ENCODE assay signal across 16 cellular contexts in the genomic region with DNA sequence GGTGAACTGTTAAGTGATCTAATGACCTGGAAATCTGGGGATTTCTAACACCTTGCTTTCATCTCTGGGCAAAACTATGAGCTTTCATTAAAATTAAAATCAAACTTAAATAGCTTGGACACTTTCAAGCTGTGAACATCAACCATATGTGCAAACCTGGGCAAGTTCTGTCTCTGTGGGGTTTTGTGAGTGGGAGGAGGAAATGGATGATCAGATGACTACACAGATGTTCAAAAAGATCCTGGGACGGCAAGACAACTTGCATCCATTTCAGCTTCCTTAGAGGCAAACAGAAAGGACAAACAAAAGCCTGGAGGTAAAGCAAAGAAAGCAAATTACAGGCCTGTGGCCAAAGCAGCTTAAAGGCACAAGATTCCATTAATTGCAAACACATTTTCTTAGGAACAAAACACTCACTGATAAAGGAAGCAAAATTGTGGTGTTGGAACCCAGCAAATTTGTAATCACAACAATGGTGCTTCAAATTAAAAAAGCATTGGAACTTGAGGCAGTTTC.
DNase-seq lines count a peak whose midpoint lies in the region; TF ChIP-seq lines count a peak whose summit lies in the region.
"Had no signal": no experiment of that assay in that cellular context is flagged by ENCODE, and none has a peak within 500 bp of the region (broad histone marks: within the 10 kb centered on the region; RNA-seq: fewer than 3 reads in every experiment).

No MANE protein-coding gene starts in this region.

- H3K4me1 Mint-ChIP-seq in activated naive CD4-positive, alpha-beta T cell treated with anti-CD3 and anti-CD28 coated beads for 36 hours (ENCODE audit: low read depth): no peaks in the 10 kb centered on the region

- no peak overlapping the region for H2BK15ac ChIP-seq in neuronal stem cell (ENCODE audit: low read length)

- H3K23ac ChIP-seq in neuronal stem cell (ENCODE audit: low read depth, low read length, poor library complexity): no peak overlapping the region

- no peak overlapping the region for H2BK120ac ChIP-seq in neuronal stem cell (ENCODE audit: low read depth, low read length)

- no peak overlapping the region for H4K8ac ChIP-seq in neuronal stem cell (ENCODE audit: low read depth, low read length)

- H3K4me3 ChIP-seq in LNCaP clone FGC (ENCODE audit: low read depth, low read length): no peak overlapping the region
- H3K4me3 ChIP-seq in neuronal stem cell (ENCODE audit: low read length in 2 of 2): no peak overlapping the region
- H3K4me3 ChIP-seq: BLaER1 treated with 17β-estradiol and CSF1 and Interleukin-3, amounts not matched to agents 10 nM and 100 nM; HAP-1 had no signal

- no peak overlapping the region for H3K14ac ChIP-seq in neuronal stem cell (ENCODE audit: low read length)

- CTCF ChIA-PET in activated naive CD4-positive, alpha-beta T cell treated with anti-CD3 and anti-CD28 coated beads for 36 hours (lab: Charles Lee): no interaction called here

- peak overlapping the region; percentile 83 for H2AFZ ChIP-seq in neuronal stem cell (ENCODE audit: low read length)

- peaks cover 2% of the 10 kb centered on the region for H3K9me3 Mint-ChIP-seq in activated naive CD4-positive, alpha-beta T cell treated with anti-CD3 and anti-CD28 coated beads for 36 hours

- H2BK5ac ChIP-seq in neuronal stem cell (ENCODE audit: low read length): no peak overlapping the region

- H3K79me1 ChIP-seq in neuronal stem cell (ENCODE audit: low read depth, low read length): no peaks in the 10 kb centered on the region

- H3K4ac ChIP-seq in neuronal stem cell (ENCODE audit: low read length): no peak overlapping the region

- no peak overlapping the region for H3K9ac ChIP-seq in neuronal stem cell (ENCODE audit: low read depth, low read length, poor library complexity)
- H3K9ac ChIP-seq: BLaER1 treated with 17β-estradiol and CSF1 and Interleukin-3, amounts not matched to agents 10 nM and 100 nM had no signal

- no peak overlapping the region for H3K4me3 Mint-ChIP-seq in activated naive CD4-positive, alpha-beta T cell treated with anti-CD3 and anti-CD28 coated beads for 36 hours

- TF ChIP-seq CTCF in LNCaP clone FGC (IDR thresholded peaks at IDR 0.05; ENCODE audit: control insufficient read depth, extremely low read depth, insufficient read depth): no peak

- H3K27ac Mint-ChIP-seq in activated naive CD4-positive, alpha-beta T cell treated with anti-CD3 and anti-CD28 coated beads for 36 hours: no peak overlapping the region

- no CpG with 5 or more reads among the region's 1 CpG for WGBS in neuronal stem cell (ENCODE audit: extremely low coverage in 2 of 2, insufficient read length in 2 of 2, insufficient replicate concordance in 1 of 2), 2 donors

- no peaks in the 10 kb centered on the region for H3K27me3 ChIP-seq in neuronal stem cell (ENCODE audit: control insufficient read depth in 3 of 3, insufficient read depth in 3 of 3, low read depth in 1 of 3, low read length in 3 of 3)
- H3K27me3 ChIP-seq: BLaER1 treated with 17β-estradiol and CSF1 and Interleukin-3, amounts not matched to agents 10 nM and 100 nM had no signal

- peaks cover 0 to 2% of the 10 kb centered on the region in 2 donors for H3K4me1 ChIP-seq in neuronal stem cell (ENCODE audit: control insufficient read depth in 2 of 2, insufficient read depth in 1 of 2, low read depth in 1 of 2, low read length in 2 of 2)
- H3K4me1 ChIP-seq: HAP-1 had no signal

- no peak overlapping the region for H2AK5ac ChIP-seq in neuronal stem cell (ENCODE audit: low read depth, low read length)

- H3K27me3 Mint-ChIP-seq in activated naive CD4-positive, alpha-beta T cell treated with anti-CD3 and anti-CD28 coated beads for 36 hours (ENCODE audit: low read depth): no peaks in the 10 kb centered on the region

- no peak overlapping the region for H3K18ac ChIP-seq in neuronal stem cell (ENCODE audit: low read length)

- no peaks in the 10 kb centered on the region for H3K36me3 Mint-ChIP-seq in activated naive CD4-positive, alpha-beta T cell treated with anti-CD3 and anti-CD28 coated beads for 36 hours (ENCODE audit: low read depth)

- intact Hi-C loops in activated naive CD4-positive, alpha-beta T cell treated with anti-CD3 and anti-CD28 coated beads for 36 hours (cut with micrococcal nuclease): no loop called here

- H3K27ac ChIP-seq in neuronal stem cell (replicated peaks; ENCODE audit: low read length): peak overlapping the region; percentile 51
- H3K27ac ChIP-seq: BLaER1 treated with 17β-estradiol and CSF1 and Interleukin-3, amounts not matched to agents 10 nM and 100 nM had no signal

- H2BK12ac ChIP-seq in neuronal stem cell (ENCODE audit: low read length): no peak overlapping the region

- H3K4me2 ChIP-seq in neuronal stem cell (ENCODE audit: insufficient read depth, low read length, poor library complexity, severe bottlenecking): no peak overlapping the region
- H3K4me2 ChIP-seq: BLaER1 treated with 17β-estradiol and CSF1 and Interleukin-3, amounts not matched to agents 10 nM and 100 nM had no signal

- no peak overlapping the region for H4K91ac ChIP-seq in neuronal stem cell (ENCODE audit: low read depth, low read length, poor library complexity)

- DNase-seq in Ammon's horn (ENCODE audit: low spot score) (peak; percentile 3), LNCaP clone FGC (ENCODE audit: low read depth) (peak; percentile 63), left kidney (ENCODE audit: low read depth, low spot score) (peak; percentile 45), neuronal stem cell (ENCODE audit: low spot score) (peak; percentile 32), Kasumi-1 (lab: John Stamatoyannopoulos, UW) (no peak), CD1c-positive myeloid dendritic cell (ENCODE audit: extremely low spot score) (no peak), AG08396 (ENCODE audit: low spot score) (no peak)
- DNase-seq in activated naive CD4-positive, alpha-beta T cell treated with anti-CD3 and anti-CD28 coated beads for 36 hours: no peak
- DNase-seq: COR-L47, DMS153, EL, NCI-H1092, NCI-H1694 treated with DMSO at 0.1 percent for 48 hours, PC-3 had no signal

- no peaks in the 10 kb centered on the region for H3K9me3 ChIP-seq in neuronal stem cell (replicated peaks in 1 of 2; ENCODE audit: control insufficient read depth in 2 of 2, insufficient read depth in 1 of 2, low read depth in 1 of 2, low read length in 2 of 2)
- H3K9me3 ChIP-seq: BLaER1 treated with 17β-estradiol and CSF1 and Interleukin-3, amounts not matched to agents 10 nM and 100 nM; HAP-1 had no signal

- no peaks in the 10 kb centered on the region for H3K36me3 ChIP-seq in neuronal stem cell (replicated peaks in 1 of 2; ENCODE audit: control insufficient read depth in 2 of 2, insufficient read depth in 2 of 2, low read length in 2 of 2)
- H3K36me3 ChIP-seq: BLaER1 treated with 17β-estradiol and CSF1 and Interleukin-3, amounts not matched to agents 10 nM and 100 nM; HAP-1 had no signal

Comparison
In these comparisons a context has a peak if more than half of its experiments do, and no peak if none do; other contexts are left out.
1. DNase-seq: peak in Ammon's horn (single experiment), LNCaP clone FGC (single experiment), left kidney (single experiment) and neuronal stem cell (single experiment); none in Kasumi-1 (0 of 2), CD1c-positive myeloid dendritic cell (single experiment), AG08396 (single experiment) and activated naive CD4-positive, alpha-beta T cell treated with anti-CD3 and anti-CD28 coated beads for 36 hours (single experiment).